In the genomic region with DNA sequence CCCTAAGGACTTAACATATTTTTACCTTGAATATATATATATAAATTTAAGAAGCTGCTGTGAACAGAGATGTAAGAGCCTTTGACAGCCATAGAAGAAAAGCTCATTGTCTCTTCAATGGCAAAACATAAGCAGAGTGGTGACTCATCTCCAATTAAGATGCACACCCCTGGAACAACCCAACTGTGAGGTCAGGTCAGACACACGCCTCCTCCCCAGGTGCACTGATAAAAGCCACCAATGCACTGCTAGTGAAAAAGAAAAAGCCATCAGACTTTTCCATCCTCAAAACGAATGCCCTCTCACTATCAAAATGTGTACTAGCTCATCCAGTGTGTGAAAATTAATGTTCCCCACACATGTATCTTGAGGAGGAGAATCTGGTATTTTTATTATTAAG, we compare ENCODE assay signal across 17 cellular contexts.
A peak's percentile ranks its signal among the peaks of the same experiment; 100 is the strongest.
DNase-seq lines count a peak whose midpoint lies in the region; ATAC-seq and TF ChIP-seq lines count a peak whose summit lies in the region.
"Had no signal": no experiment of that assay in that cellular context is flagged by ENCODE, and none has a peak within 500 bp of the region (broad histone marks: within the 10 kb centered on the region; RNA-seq: fewer than 3 reads in every experiment).

No MANE protein-coding gene starts in this region.

- ATAC-seq in foreskin keratinocyte (peak; percentile 97), Right ventricle myocardium superior (ENCODE audit: poor library complexity) (no peak)
- ATAC-seq in CD8-positive, alpha-beta T cell = no peak
- ATAC-seq: heart left ventricle; stimulated activated naive CD8-positive, alpha-beta T cell treated with anti-CD3 and anti-CD28 coated beads, Interleukin-15, Interleukin-2, amounts not matched to agents 100 U/mL and 50 U/mL, for 24 hours had no signal

- no peak overlapping the region for H3K27ac Mint-ChIP-seq in CD8-positive, alpha-beta T cell
- H3K27ac Mint-ChIP-seq: activated naive CD4-positive, alpha-beta T cell treated with anti-CD3 and anti-CD28 coated beads, Interleukin-2, amount 10 ng/mL, durations not matched to agents 7 days and 5 days had no signal

- TF ChIP-seq CTCF in foreskin keratinocyte (conservative IDR thresholded peaks at IDR 0.05) = no peak
- TF ChIP-seq CTCF in CD8-positive, alpha-beta T cell (IDR thresholded peaks at IDR 0.05) = no peak

- peak; percentile 62 for DNase-seq in A172 (ENCODE audit: low spot score)
- peak; percentile 13 for DNase-seq in ELR (ENCODE audit: low read depth)
- peak; percentile 31 for DNase-seq in RPMI7951 (ENCODE audit: low read depth)
- peak; percentile 42 to 60 for DNase-seq in foreskin keratinocyte
- no peak for DNase-seq in NCI-H1105 (lab: John Stamatoyannopoulos, UW)
- no peak for DNase-seq in Right ventricle myocardium superior
- DNase-seq in stimulated activated CD4-positive, alpha-beta T cell treated with anti-CD3 and anti-CD28 coated beads, Interleukin-1b, Interleukin-23, amount 100 ng/mL, for 48 hours = no peak
- DNase-seq in CD8-positive, alpha-beta T cell = no peak
- DNase-seq: activated CD4-positive, alpha-beta T cell treated with anti-CD3 and anti-CD28 coated beads for 4 hours; activated naive CD4-positive, alpha-beta T cell treated with anti-CD3 and anti-CD28 coated beads, Interleukin-2, amount 10 ng/mL, durations not matched to agents 7 days and 5 days; activated T-cell treated with anti-CD3 and anti-CD28 coated beads for 4 hours; Caco-2; heart left ventricle; NCI-H2029 treated with DMSO at 0.1 percent for 48 hours; NCI-H526 treated with DMSO at 0.1 percent for 48 hours; stimulated activated naive CD8-positive, alpha-beta T cell treated with anti-CD3 and anti-CD28 coated beads, Interleukin-15, Interleukin-2, amounts not matched to agents 100 U/mL and 50 U/mL, for 24 hours; T1000 had no signal

- no peaks in the 10 kb centered on the region for H3K27me3 ChIP-seq in foreskin keratinocyte
- H3K27me3 ChIP-seq in CD8-positive, alpha-beta T cell (ENCODE audit: insufficient read depth, low read length) = no peaks in the 10 kb centered on the region
- H3K27me3 ChIP-seq: heart left ventricle had no signal

- no peaks in the 10 kb centered on the region for H3K4me1 Mint-ChIP-seq in CD8-positive, alpha-beta T cell (ENCODE audit: low read depth)
- H3K4me1 Mint-ChIP-seq: activated naive CD4-positive, alpha-beta T cell treated with anti-CD3 and anti-CD28 coated beads, Interleukin-2, amount 10 ng/mL, durations not matched to agents 7 days and 5 days had no signal

- intact Hi-C loops in Right ventricle myocardium superior (cut with DNase I) = no loop called here
- intact Hi-C loops in CD8-positive, alpha-beta T cell (cut with DNase I, micrococcal nuclease) = no loop called here

- no peaks in the 10 kb centered on the region for H3K36me3 ChIP-seq in CD8-positive, alpha-beta T cell (ENCODE audit: insufficient read depth, low read length)

- POLR2A ChIA-PET in CD8-positive, alpha-beta T cell (lab: Charles Lee) = no interaction called here

- H3K4me1 ChIP-seq in foreskin keratinocyte = peaks cover 8% of the 10 kb centered on the region
- no peaks in the 10 kb centered on the region for H3K4me1 ChIP-seq in CD8-positive, alpha-beta T cell (ENCODE audit: insufficient read depth, low read length)

- H3K9me3 ChIP-seq in CD8-positive, alpha-beta T cell (ENCODE audit: low read length) = no peaks in the 10 kb centered on the region
- H3K9me3 ChIP-seq: Caco-2 had no signal

- no peak overlapping the region for H3K4me3 Mint-ChIP-seq in CD8-positive, alpha-beta T cell
- H3K4me3 Mint-ChIP-seq: activated naive CD4-positive, alpha-beta T cell treated with anti-CD3 and anti-CD28 coated beads, Interleukin-2, amount 10 ng/mL, durations not matched to agents 7 days and 5 days had no signal

- H3K27me3 Mint-ChIP-seq in CD8-positive, alpha-beta T cell (ENCODE audit: low read depth) = no peaks in the 10 kb centered on the region
- H3K27me3 Mint-ChIP-seq: activated naive CD4-positive, alpha-beta T cell treated with anti-CD3 and anti-CD28 coated beads, Interleukin-2, amount 10 ng/mL, durations not matched to agents 7 days and 5 days had no signal

- no peak overlapping the region for H3K27ac ChIP-seq in foreskin keratinocyte
- H3K27ac ChIP-seq in CD8-positive, alpha-beta T cell (ENCODE audit: low read depth, low read length) = no peak overlapping the region

- no peak overlapping the region for H3K4me3 ChIP-seq in CD8-positive, alpha-beta T cell (ENCODE audit: low read depth, low read length)
- H3K4me3 ChIP-seq: heart left ventricle had no signal

- CTCF ChIA-PET in CD8-positive, alpha-beta T cell (lab: Charles Lee) = no interaction called here

- no peaks in the 10 kb centered on the region for H3K36me3 Mint-ChIP-seq in CD8-positive, alpha-beta T cell
- H3K36me3 Mint-ChIP-seq: activated naive CD4-positive, alpha-beta T cell treated with anti-CD3 and anti-CD28 coated beads, Interleukin-2, amount 10 ng/mL, durations not matched to agents 7 days and 5 days had no signal

- H3K9me3 Mint-ChIP-seq in CD8-positive, alpha-beta T cell = peaks cover 2% of the 10 kb centered on the region
- H3K9me3 Mint-ChIP-seq: activated naive CD4-positive, alpha-beta T cell treated with anti-CD3 and anti-CD28 coated beads, Interleukin-2, amount 10 ng/mL, durations not matched to agents 7 days and 5 days had no signal

Comparison
In these comparisons a context has a peak if more than half of its experiments do, and no peak if none do; other contexts are left out.
1. DNase-seq: peak in A172 (single experiment), ELR (single experiment), RPMI7951 (single experiment) and foreskin keratinocyte (2 of 2); none in NCI-H1105 (single experiment), Right ventricle myocardium superior (single experiment), stimulated activated CD4-positive, alpha-beta T cell treated with anti-CD3 and anti-CD28 coated beads, Interleukin-1b, Interleukin-23, amount 100 ng/mL, for 48 hours (single experiment) and CD8-positive, alpha-beta T cell (0 of 7).